Comparison of ENCODE assay signal across 8 cellular contexts in genomic region chr20:44576297-44576696, GRCh38. TPM values are rescaled to one million over a fixed set of nuclear protein-coding genes. Genes with fewer than 3 reads are reported as not detected.
DNase-seq lines count a peak whose midpoint lies in the region; ATAC-seq and TF ChIP-seq lines count a peak whose summit lies in the region.

No MANE protein-coding gene starts in this region.

- 0 out of 2 replicates have a peak overlapping the region, but pooled peaks have one; percentile 20 for H2AFZ ChIP-seq in KMS-11 (ENCODE audit: low read depth)

- DNase-seq in Caco-2 (peak in 1 of 2 experiments; percentile 48), adipocyte (ENCODE audit: low read depth) (peak; percentile 38), islet precursor cell (no peak), NCI-H1105 treated with DMSO at 0.1 percent for 48 hours (lab: John Stamatoyannopoulos, UW) (no peak), middle frontal gyrus (ENCODE audit: extremely low spot score, low spot score) (no peak)

- intact Hi-C loops in Caco-2 (cut with micrococcal nuclease; ENCODE audit: unreplicated experiment) = loop anchor here (1.0 kb wide), 1 partner anchor 34 kb away; no protein-coding TSS in a partner anchor

- no peaks in the 10 kb centered on the region for H3K36me3 ChIP-seq in Caco-2 (ENCODE audit: control insufficient read depth, insufficient read depth, low read length)
- no peaks in the 10 kb centered on the region for H3K36me3 ChIP-seq in KMS-11 (ENCODE audit: insufficient read depth)
- no peaks in the 10 kb centered on the region for H3K36me3 ChIP-seq in adipocyte (ENCODE audit: control insufficient read depth, insufficient read depth, low read length, severe bottlenecking)
- peaks cover 0 to 6% of the 10 kb centered on the region in 2 donors for H3K36me3 ChIP-seq in muscle layer of duodenum (ENCODE audit: control insufficient read depth in 1 of 2, insufficient read depth in 2 of 2, low read length in 2 of 2)

- H3K4me1 ChIP-seq in Caco-2 (0 out of 2 replicates have a peak, but pooled peaks cover 9% of the 10 kb centered on the region), KMS-11 (ENCODE audit: low read depth, poor library complexity, severe bottlenecking) (peaks cover 40% of the 10 kb centered on the region), adipocyte (ENCODE audit: control insufficient read depth, insufficient read depth, low read length) (peaks cover 67% of the 10 kb centered on the region), muscle layer of duodenum (ENCODE audit: control insufficient read depth in 1 of 2, insufficient read depth in 2 of 2, low read length in 2 of 2) (peaks cover 4 to 21% of the 10 kb centered on the region in 2 donors)

- TF ChIP-seq CTCF in Caco-2 (IDR thresholded peaks at IDR 0.05; ENCODE audit: insufficient read depth in 1 of 2, low read depth in 1 of 2, low read length in 1 of 2, severe bottlenecking in 1 of 2, unreplicated experiment in 1 of 2) (peak; percentile 44 to 62), KMS-11 (conservative IDR thresholded peaks at IDR 0.05; ENCODE audit: low read depth, low read length) (no peak; the same call in 1 of the 2 replicates)

- H3K9ac ChIP-seq in KMS-11 (peak overlapping the region; percentile 2; the same call in 1 of the 2 replicates), adipocyte (ENCODE audit: low read length) (peak overlapping the region; percentile 76)

- H3K27ac ChIP-seq in KMS-11 = peak overlapping the region; percentile 41; the same call in 1 of the 2 replicates
- peak overlapping the region; percentile 57 for H3K27ac ChIP-seq in muscle layer of duodenum (ENCODE audit: low read length)

- POLR2A ChIA-PET in Caco-2 (lab: Charles Lee) = no interaction called here

- H3K4me3 ChIP-seq in Caco-2 (ENCODE audit: low read depth, low read length) = no peak overlapping the region
- no peak overlapping the region for H3K4me3 ChIP-seq in KMS-11 (IDR thresholded peaks at IDR 0.05; ENCODE audit: insufficient read depth, low read depth, low read length)
- peak overlapping the region; percentile 28 for H3K4me3 ChIP-seq in adipocyte (ENCODE audit: low read length)
- H3K4me3 ChIP-seq in muscle layer of duodenum (ENCODE audit: low read depth in 1 of 2, low read length in 2 of 2) = no peak overlapping the region

- H3K9me3 ChIP-seq in Caco-2 = no peaks in the 10 kb centered on the region
- H3K9me3 ChIP-seq in adipocyte (ENCODE audit: control insufficient read depth, low read length) = no peaks in the 10 kb centered on the region
- no peaks in the 10 kb centered on the region for H3K9me3 ChIP-seq in muscle layer of duodenum (ENCODE audit: control insufficient read depth in 1 of 2, low read length in 2 of 2)

- no peak overlapping the region for H3K4me3 Mint-ChIP-seq in Caco-2 (ENCODE audit: unreplicated experiment)

- H3K27ac Mint-ChIP-seq in Caco-2 (ENCODE audit: unreplicated experiment) = no peak overlapping the region

- peak overlapping the region; percentile 12; the same call in 1 of the 2 replicates for H3K4me2 ChIP-seq in KMS-11

- H3K27me3 Mint-ChIP-seq in Caco-2 (ENCODE audit: insufficient read depth, unreplicated experiment) = no peaks in the 10 kb centered on the region

- H4K20me1 ChIP-seq in KMS-11 (ENCODE audit: insufficient read depth) = no peaks in the 10 kb centered on the region

- H3K4me1 Mint-ChIP-seq in Caco-2 (ENCODE audit: low read depth, unreplicated experiment) = peaks cover 21% of the 10 kb centered on the region

- no peaks in the 10 kb centered on the region for H3K79me2 ChIP-seq in KMS-11 (ENCODE audit: insufficient read depth, low read depth)

- no TSS peak for BruUV-seq in Caco-2 (replicated peaks; lab: Mats Ljungman, UMichigan)

- no peaks in the 10 kb centered on the region for H3K36me3 Mint-ChIP-seq in Caco-2 (ENCODE audit: insufficient read depth, unreplicated experiment)

- peaks cover 9% of the 10 kb centered on the region for H3K9me3 Mint-ChIP-seq in Caco-2 (ENCODE audit: unreplicated experiment)

- CTCF ChIA-PET in Caco-2 (lab: Charles Lee) = interaction anchor here (1.0 to 1.6 kb wide), 7 partner anchors 10 to 309 kb away, joined by 3 to 9 read pairs (median 4); partner anchors contain the start of gene YWHAB

- ATAC-seq in GM21717 (IDR thresholded peaks at IDR 0.05; ENCODE audit: unreplicated experiment) = no peak

- no peaks in the 10 kb centered on the region for H3K27me3 ChIP-seq in Caco-2 (replicated peaks; ENCODE audit: control insufficient read depth, insufficient read depth, low read length)
- H3K27me3 ChIP-seq in KMS-11 (ENCODE audit: insufficient read depth, low read depth) = no peaks in the 10 kb centered on the region
- H3K27me3 ChIP-seq in adipocyte (replicated peaks; ENCODE audit: control insufficient read depth, insufficient read depth, low read length) = no peaks in the 10 kb centered on the region
- H3K27me3 ChIP-seq in muscle layer of duodenum (ENCODE audit: low read depth, low read length) = no peaks in the 10 kb centered on the region

RNA-seq across cellular contexts. Expression of gene PKIG, which starts 6.1 kb away (rescaled TPM):
- total RNA-seq in Caco-2 (2022) = 25.9 and 29.5 TPM in 2 replicates

RNA-seq across cellular contexts. Expression of gene SERINC3, which starts 54.4 kb away (rescaled TPM):
- total RNA-seq in Caco-2 (2022) = 179 and 185 TPM in 2 replicates
